9 cellular contexts compared by ENCODE assay signal in the genomic region with DNA sequence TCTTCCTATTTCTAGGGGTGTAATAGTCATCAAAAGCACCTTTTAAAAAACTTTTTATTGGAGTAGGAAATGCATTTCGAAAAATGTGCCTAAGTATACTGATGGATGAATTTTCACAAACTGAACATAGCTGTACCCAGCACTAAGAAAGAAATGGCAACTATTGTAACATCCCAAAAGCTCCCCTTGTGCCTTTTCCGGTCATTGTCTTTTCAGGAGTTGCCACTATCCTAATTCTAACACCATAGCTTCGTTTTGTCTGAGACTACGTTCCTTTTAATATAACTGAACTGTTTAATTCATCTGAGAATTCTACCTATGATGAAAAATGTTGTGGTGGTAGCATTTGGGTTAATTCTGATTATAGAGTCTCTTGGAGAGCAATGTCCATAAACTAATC. TPM values are rescaled to one million over a fixed set of nuclear protein-coding genes. Genes with fewer than 3 reads are reported as not detected.
A peak's percentile ranks its signal among the peaks of the same experiment; 100 is the strongest.
DNase-seq lines count a peak whose midpoint lies in the region; ATAC-seq and TF ChIP-seq lines count a peak whose summit lies in the region.
"Had no signal": no experiment of that assay in that cellular context is flagged by ENCODE, and none has a peak within 500 bp of the region (broad histone marks: within the 10 kb centered on the region; RNA-seq: fewer than 3 reads in every experiment).

No MANE protein-coding gene starts in this region.

- peak overlapping the region; percentile 100 for H3K4me3 Mint-ChIP-seq in activated naive CD4-positive, alpha-beta T cell treated with anti-CD3 and anti-CD28 coated beads, Interleukin-2, amount 50 U/mL, for 24 hours
- H3K4me3 Mint-ChIP-seq in T-helper 17 cell = peak overlapping the region; percentile 63
- H3K4me3 Mint-ChIP-seq in stimulated activated naive CD8-positive, alpha-beta T cell treated with anti-CD3 and anti-CD28 coated beads, Interleukin-15, amount 100 ng/mL, for 72 hours = peak overlapping the region; percentile 48 to 99

- peaks cover 4% of the 10 kb centered on the region for H3K36me3 Mint-ChIP-seq in activated naive CD4-positive, alpha-beta T cell treated with anti-CD3 and anti-CD28 coated beads, Interleukin-2, amount 50 U/mL, for 24 hours
- H3K36me3 Mint-ChIP-seq in T-helper 17 cell (ENCODE audit: low read depth) = peaks cover 4% of the 10 kb centered on the region

- H3K9me3 Mint-ChIP-seq in activated naive CD4-positive, alpha-beta T cell treated with anti-CD3 and anti-CD28 coated beads, Interleukin-2, amount 50 U/mL, for 24 hours = no peaks in the 10 kb centered on the region
- peaks cover 0 to 4% of the 10 kb centered on the region in 2 donors for H3K9me3 Mint-ChIP-seq in stimulated activated naive CD8-positive, alpha-beta T cell treated with anti-CD3 and anti-CD28 coated beads, Interleukin-15, amount 100 ng/mL, for 72 hours

- TF ChIP-seq EP300 in gastroesophageal sphincter (IDR thresholded peaks at IDR 0.05) = no peak

- peak overlapping the region; percentile 4 to 70 for H3K4me3 ChIP-seq in gastroesophageal sphincter

- TF ChIP-seq CTCF in gastroesophageal sphincter (IDR thresholded peaks at IDR 0.05) = no peak

- H3K27me3 ChIP-seq in gastroesophageal sphincter = no peaks in the 10 kb centered on the region

- H3K27me3 Mint-ChIP-seq in activated naive CD4-positive, alpha-beta T cell treated with anti-CD3 and anti-CD28 coated beads, Interleukin-2, amount 50 U/mL, for 24 hours = no peaks in the 10 kb centered on the region
- no peaks in the 10 kb centered on the region for H3K27me3 Mint-ChIP-seq in T-helper 17 cell
- no peaks in the 10 kb centered on the region for H3K27me3 Mint-ChIP-seq in stimulated activated naive CD8-positive, alpha-beta T cell treated with anti-CD3 and anti-CD28 coated beads, Interleukin-15, amount 100 ng/mL, for 72 hours

- no peak for DNase-seq in activated naive CD4-positive, alpha-beta T cell treated with anti-CD3 and anti-CD28 coated beads, Interleukin-2, amount 50 U/mL, for 16 hours
- DNase-seq in T-helper 17 cell (no peak), LoVo (ENCODE audit: low spot score) (no peak), GDM1 (lab: John Stamatoyannopoulos, UW) (no peak), NCI-H2171 (lab: John Stamatoyannopoulos, UW) (no peak)
- no peak for DNase-seq in stimulated activated naive CD8-positive, alpha-beta T cell treated with anti-CD3 and anti-CD28 coated beads, Interleukin-15, amount 100 ng/mL, for 72 hours
- DNase-seq: NCI-H2171 treated with DMSO at 0.1 percent for 48 hours had no signal

- H3K9me3 ChIP-seq in T-helper 17 cell (ENCODE audit: control insufficient read depth, low read length, poor library complexity, severe bottlenecking) (no peaks in the 10 kb centered on the region), gastroesophageal sphincter (no peaks in the 10 kb centered on the region)

- 70 to 77% methylated on average over 4 of the region's 4 CpGs for WGBS in gastroesophageal sphincter (ENCODE audit: low coverage in 1 of 2), 2 donors

- ATAC-seq in T-helper 17 cell = no peak
- no peak for ATAC-seq in gastroesophageal sphincter
- no peak for ATAC-seq in stimulated activated naive CD8-positive, alpha-beta T cell treated with anti-CD3 and anti-CD28 coated beads, Interleukin-15, amount 100 ng/mL, for 72 hours

- peak overlapping the region; percentile 52 for H3K27ac Mint-ChIP-seq in activated naive CD4-positive, alpha-beta T cell treated with anti-CD3 and anti-CD28 coated beads, Interleukin-2, amount 50 U/mL, for 24 hours
- peak overlapping the region; percentile 98 for H3K27ac Mint-ChIP-seq in T-helper 17 cell
- peak overlapping the region in 1 of 2 donors; percentile 5 for H3K27ac Mint-ChIP-seq in stimulated activated naive CD8-positive, alpha-beta T cell treated with anti-CD3 and anti-CD28 coated beads, Interleukin-15, amount 100 ng/mL, for 72 hours

- peaks cover 47% of the 10 kb centered on the region for H3K4me1 Mint-ChIP-seq in activated naive CD4-positive, alpha-beta T cell treated with anti-CD3 and anti-CD28 coated beads, Interleukin-2, amount 50 U/mL, for 24 hours
- peaks cover 18% of the 10 kb centered on the region for H3K4me1 Mint-ChIP-seq in T-helper 17 cell
- peaks cover 38% of the 10 kb centered on the region for H3K4me1 Mint-ChIP-seq in stimulated activated naive CD8-positive, alpha-beta T cell treated with anti-CD3 and anti-CD28 coated beads, Interleukin-15, amount 100 ng/mL, for 72 hours

- no peak overlapping the region for H3K27ac ChIP-seq in gastroesophageal sphincter

- peaks cover 4 to 50% (median 8%) of the 10 kb centered on the region in 3 donors for H3K4me1 ChIP-seq in gastroesophageal sphincter

- TF ChIP-seq POLR2A in gastroesophageal sphincter (IDR thresholded peaks at IDR 0.05) = no peak

- peaks cover 4 to 30% of the 10 kb centered on the region in 2 donors for H3K36me3 ChIP-seq in gastroesophageal sphincter

RNA-seq across cellular contexts. Expression of a gene that starts 1.9 kb away (rescaled TPM):
- total RNA-seq in T-helper 17 cell (10 to 100 TPM; 26.9 to 29.5 TPM), gastroesophageal sphincter (10 to 100 TPM; 43.9 to 65.7 (median 52.2) TPM)

RNA-seq across cellular contexts. Expression of a gene that starts 31.5 kb away (rescaled TPM):
- total RNA-seq in T-helper 17 cell (10 to 100 TPM; 26.3 to 27.3 TPM), gastroesophageal sphincter (10 to 100 TPM in 2 of 4 donors, 1 to 10 TPM in 2; 8.8 to 13.4 (median 10.3) TPM)

RNA-seq across cellular contexts. Expression of a gene that starts 36.9 kb away (rescaled TPM):
- total RNA-seq in T-helper 17 cell = 10 to 100 TPM; 65.8 to 70.6 TPM
- 10 to 100 TPM; 21.4 to 29.6 (median 25.9) TPM for total RNA-seq in gastroesophageal sphincter

RNA-seq across cellular contexts. Expression of a gene that starts 59.1 kb away (rescaled TPM):
- total RNA-seq in T-helper 17 cell (10 to 100 TPM; 13.9 to 14.1 TPM), gastroesophageal sphincter (under 1 TPM in 1 of 4 donors, not detected in 3; 0.58 TPM)
